Comparison of ENCODE assay signal across 14 cellular contexts in the genomic region with DNA sequence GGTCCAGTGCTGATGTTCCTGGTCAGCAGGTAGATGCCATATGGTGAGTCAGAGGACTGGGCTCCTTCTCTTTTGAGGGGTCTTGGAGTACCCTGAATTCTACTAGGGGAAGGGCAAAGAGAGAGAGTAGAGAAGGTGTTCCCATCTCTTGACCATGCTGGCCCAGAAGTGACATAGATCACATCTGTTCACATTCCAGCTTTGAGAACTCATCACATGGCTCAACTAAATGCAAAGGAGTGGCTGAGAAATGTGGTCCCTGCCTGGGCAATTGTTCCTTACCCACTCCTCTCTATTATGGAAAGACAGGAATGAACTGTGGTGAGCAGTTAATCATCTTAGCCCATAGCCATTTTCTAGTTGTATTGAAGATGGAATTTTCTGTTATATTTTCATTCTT.
"Had no signal": no experiment of that assay in that cellular context is flagged by ENCODE, and none has a peak within 500 bp of the region (broad histone marks: within the 10 kb centered on the region; RNA-seq: fewer than 3 reads in every experiment).

No MANE protein-coding gene starts in this region.

- H3K4me3 ChIP-seq: dorsolateral prefrontal cortex, esophagus muscularis mucosa, heart left ventricle, neural progenitor cell, pancreas, thyroid gland, vagina had no signal

- H3K27ac ChIP-seq: dorsolateral prefrontal cortex, esophagus muscularis mucosa, neural progenitor cell, pancreas, thyroid gland, VCaP had no signal

- DNase-seq: activated CD4-positive, alpha-beta memory T cell treated with anti-CD3 and anti-CD28 coated beads for 36 hours; activated gamma-delta T cell treated with Interleukin-2 at 50 U/mL for 16 hours; activated naive CD8-positive, alpha-beta T cell treated with anti-CD3 and anti-CD28 coated beads, Interleukin-2, amount 10 ng/mL, durations not matched to agents 7 days and 5 days; activated T-cell treated with anti-CD3 and anti-CD28 coated beads, Interleukin-2, amount 50 U/mL, for 4 hours; aorta; dorsolateral prefrontal cortex; heart left ventricle; left ventricle myocardium superior; pancreas; thyroid gland had no signal

- H3K4me2 ChIP-seq: neural progenitor cell had no signal

- H3K9me3 ChIP-seq: pancreas, thyroid gland, vagina had no signal

- H3K4me3 Mint-ChIP-seq: activated CD4-positive, alpha-beta memory T cell treated with anti-CD3 and anti-CD28 coated beads for 36 hours; activated naive CD8-positive, alpha-beta T cell treated with anti-CD3 and anti-CD28 coated beads, Interleukin-2, amount 10 ng/mL, durations not matched to agents 7 days and 5 days; activated T-cell treated with anti-CD3 and anti-CD28 coated beads, Interleukin-2, amount 50 U/mL, for 4 hours; neural progenitor cell had no signal

- H3K4me1 ChIP-seq: pancreas had no signal

- H3K4me1 Mint-ChIP-seq: activated naive CD8-positive, alpha-beta T cell treated with anti-CD3 and anti-CD28 coated beads, Interleukin-2, amount 10 ng/mL, durations not matched to agents 7 days and 5 days had no signal

- H3K9ac ChIP-seq: neural progenitor cell had no signal

- H3K36me3 Mint-ChIP-seq: activated CD4-positive, alpha-beta memory T cell treated with anti-CD3 and anti-CD28 coated beads for 36 hours; neural progenitor cell had no signal

- ATAC-seq: activated T-cell treated with anti-CD3 and anti-CD28 coated beads, Interleukin-2, amount 50 U/mL, for 4 hours; heart left ventricle; left ventricle myocardium superior; pancreas had no signal

- H3K27ac Mint-ChIP-seq: activated CD4-positive, alpha-beta memory T cell treated with anti-CD3 and anti-CD28 coated beads for 36 hours; activated naive CD8-positive, alpha-beta T cell treated with anti-CD3 and anti-CD28 coated beads, Interleukin-2, amount 10 ng/mL, durations not matched to agents 7 days and 5 days; neural progenitor cell had no signal

- H3K27me3 ChIP-seq: dorsolateral prefrontal cortex, heart left ventricle, neural progenitor cell, pancreas, thyroid gland, vagina had no signal

- H2AFZ ChIP-seq: neural progenitor cell had no signal

- H3K36me3 ChIP-seq: esophagus muscularis mucosa, heart left ventricle, neural progenitor cell, pancreas, thyroid gland, vagina had no signal
